22 cellular contexts compared by ENCODE assay signal in the genomic region with DNA sequence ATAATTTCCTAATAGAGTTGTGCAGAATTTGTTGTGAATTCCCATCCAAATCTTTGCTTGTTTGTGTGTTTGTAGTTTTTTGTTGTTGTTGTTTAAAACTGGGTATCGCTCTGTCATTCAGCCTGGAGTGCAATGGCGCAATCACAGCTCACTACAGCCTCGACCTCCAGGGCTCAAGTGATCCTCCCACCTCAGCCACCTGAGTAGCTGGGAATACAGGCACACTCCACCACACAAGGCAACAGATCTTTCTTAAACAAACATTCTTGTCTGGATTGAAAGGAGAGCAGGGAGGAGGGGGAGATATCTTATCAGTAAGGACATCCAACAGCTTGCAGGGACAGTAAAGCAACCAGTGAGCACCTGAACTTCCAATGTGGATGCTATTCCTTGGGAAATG.
"Had no signal": no experiment of that assay in that cellular context is flagged by ENCODE, and none has a peak within 500 bp of the region (broad histone marks: within the 10 kb centered on the region; RNA-seq: fewer than 3 reads in every experiment).

No MANE protein-coding gene starts in this region.

- H3K4me3 Mint-ChIP-seq: activated CD4-positive, alpha-beta T cell treated with anti-CD3 and anti-CD28 coated beads, Interleukin-2, amount 10 ng/mL, durations not matched to agents 7 days and 5 days; activated CD8-positive, alpha-beta T cell treated with anti-CD3 and anti-CD28 coated beads, Interleukin-2, amount 10 ng/mL, durations not matched to agents 7 days and 5 days; activated naive CD8-positive, alpha-beta T cell treated with anti-CD3 and anti-CD28 coated beads, Interleukin-2, amount 10 ng/mL, durations not matched to agents 7 days and 5 days; activated T-cell treated with anti-CD3 and anti-CD28 coated beads, Interleukin-2, amount 50 U/mL, for 24 hours; brain; naive thymus-derived CD8-positive, alpha-beta T cell had no signal

- H3K4me3 ChIP-seq: gastrocnemius medialis, prostate gland, right atrium auricular region, tibial nerve, uterus had no signal

- H3K4me1 ChIP-seq: gastrocnemius medialis, prostate gland, right atrium auricular region, tibial nerve, uterus had no signal

- H3K4me1 Mint-ChIP-seq: activated CD4-positive, alpha-beta T cell treated with anti-CD3 and anti-CD28 coated beads, Interleukin-2, amount 10 ng/mL, durations not matched to agents 7 days and 5 days had no signal

- H3K9me3 Mint-ChIP-seq: activated CD4-positive, alpha-beta T cell treated with anti-CD3 and anti-CD28 coated beads, Interleukin-2, amount 10 ng/mL, durations not matched to agents 7 days and 5 days; activated naive CD8-positive, alpha-beta T cell treated with anti-CD3 and anti-CD28 coated beads, Interleukin-2, amount 10 ng/mL, durations not matched to agents 7 days and 5 days; activated T-cell treated with anti-CD3 and anti-CD28 coated beads, Interleukin-2, amount 50 U/mL, for 24 hours; activated T-helper 2 cell treated with anti-CD3 and anti-CD28 coated beads, Interferon-gamma antibody, Interleukin-2, Interleukin-4, amounts not matched to agents 10 μg/mL and 5 μg/mL and 100 μg/mL, durations not matched to agents 14 hours and 24 hours and 36 hours; naive thymus-derived CD8-positive, alpha-beta T cell had no signal

- DNase-seq: activated CD4-positive, alpha-beta T cell treated with anti-CD3 and anti-CD28 coated beads, Interleukin-2, amount 10 ng/mL, durations not matched to agents 7 days and 5 days; activated CD8-positive, alpha-beta T cell treated with anti-CD3 and anti-CD28 coated beads, Interleukin-2, amount 10 ng/mL, durations not matched to agents 7 days and 5 days; activated naive CD4-positive, alpha-beta T cell treated with Interleukin-2 at 50 U/mL for 16 hours; activated naive CD8-positive, alpha-beta T cell treated with anti-CD3 and anti-CD28 coated beads, Interleukin-2, amount 10 ng/mL, durations not matched to agents 7 days and 5 days; activated T-cell treated with anti-CD3 and anti-CD28 coated beads, Interleukin-2, amount 50 U/mL, for 24 hours; caudate nucleus; gastrocnemius medialis; head of caudate nucleus; kidney glomerular epithelial cell; left ventricle myocardium superior; naive thymus-derived CD8-positive, alpha-beta T cell; stimulated activated CD4-positive, alpha-beta T cell treated with anti-CD3 and anti-CD28 coated beads, Interleukin-2, amount 100 ng/mL, for 24 hours; stimulated activated naive CD8-positive, alpha-beta T cell treated with anti-CD3 and anti-CD28 coated beads, Interleukin-15, Interleukin-2, amounts not matched to agents 100 U/mL and 50 U/mL, for 24 hours; substantia nigra; uterus had no signal

- ATAC-seq: activated CD4-positive, CD25-positive, alpha-beta regulatory T cell treated with anti-CD3 and anti-CD28 coated beads, Interleukin-2, amount 50 U/mL, for 24 hours; activated CD8-positive, alpha-beta T cell treated with anti-CD3 and anti-CD28 coated beads, Interleukin-2, amount 10 ng/mL, durations not matched to agents 7 days and 5 days; gastrocnemius medialis; left ventricle myocardium superior; naive thymus-derived CD8-positive, alpha-beta T cell; stimulated activated naive CD8-positive, alpha-beta T cell treated with anti-CD3 and anti-CD28 coated beads, Interleukin-15, Interleukin-2, amounts not matched to agents 100 U/mL and 50 U/mL, for 24 hours had no signal

- FAIRE-seq: endometrium had no signal

- H3K36me3 Mint-ChIP-seq: activated naive CD8-positive, alpha-beta T cell treated with anti-CD3 and anti-CD28 coated beads, Interleukin-2, amount 10 ng/mL, durations not matched to agents 7 days and 5 days; brain; naive thymus-derived CD8-positive, alpha-beta T cell had no signal

- H3K27ac Mint-ChIP-seq: activated CD4-positive, alpha-beta T cell treated with anti-CD3 and anti-CD28 coated beads, Interleukin-2, amount 10 ng/mL, durations not matched to agents 7 days and 5 days; activated CD8-positive, alpha-beta T cell treated with anti-CD3 and anti-CD28 coated beads, Interleukin-2, amount 10 ng/mL, durations not matched to agents 7 days and 5 days; activated naive CD8-positive, alpha-beta T cell treated with anti-CD3 and anti-CD28 coated beads, Interleukin-2, amount 10 ng/mL, durations not matched to agents 7 days and 5 days; activated T-cell treated with anti-CD3 and anti-CD28 coated beads, Interleukin-2, amount 50 U/mL, for 24 hours; activated T-helper 2 cell treated with anti-CD3 and anti-CD28 coated beads, Interferon-gamma antibody, Interleukin-2, Interleukin-4, amounts not matched to agents 10 μg/mL and 5 μg/mL and 100 μg/mL, durations not matched to agents 14 hours and 24 hours and 36 hours; naive thymus-derived CD8-positive, alpha-beta T cell had no signal

- H3K27ac ChIP-seq: gastrocnemius medialis, prostate gland, right atrium auricular region, tibial nerve, uterus had no signal

- H3K9me3 ChIP-seq: gastrocnemius medialis, prostate gland, right atrium auricular region, tibial nerve, uterus had no signal

- H3K27me3 ChIP-seq: gastrocnemius medialis, right atrium auricular region, tibial nerve, uterus had no signal

- H3K36me3 ChIP-seq: gastrocnemius medialis, prostate gland, right atrium auricular region, tibial nerve, uterus had no signal
